In genomic region chr12:51240971-51241370, GRCh38 we compare ENCODE assay signal across 12 cellular contexts. TPM values are rescaled to one million over a fixed set of nuclear protein-coding genes. Genes with fewer than 3 reads are reported as not detected.
DNase-seq lines count a peak whose midpoint lies in the region; ATAC-seq and TF ChIP-seq lines count a peak whose summit lies in the region.
"Had no signal": no experiment of that assay in that cellular context is flagged by ENCODE, and none has a peak within 500 bp of the region (broad histone marks: within the 10 kb centered on the region; RNA-seq: fewer than 3 reads in every experiment).

No MANE protein-coding gene starts in this region.

- H3K4me3 ChIP-seq in DND-41 (ENCODE audit: low read depth in 1 of 2, low read length in 2 of 2): no peak overlapping the region
- H3K4me3 ChIP-seq in endodermal cell (ENCODE audit: low read length): no peak overlapping the region
- H3K4me3 ChIP-seq in osteoblast (ENCODE audit: insufficient read depth, low read length): no peak overlapping the region

- H3K27ac ChIP-seq in DND-41 (ENCODE audit: low read length) (no peak overlapping the region), endodermal cell (ENCODE audit: low read depth, low read length) (no peak overlapping the region), osteoblast (ENCODE audit: low read depth, low read length) (peak overlapping the region; percentile 45)

- H3K4me1 ChIP-seq in DND-41 (ENCODE audit: insufficient read depth, low read length) (peaks cover 31% of the 10 kb centered on the region), endodermal cell (ENCODE audit: control insufficient read depth, insufficient read depth, low read length) (no peaks in the 10 kb centered on the region), osteoblast (ENCODE audit: insufficient read depth, low read length) (peaks cover 32% of the 10 kb centered on the region)

- peaks cover 21% of the 10 kb centered on the region for H3K4me1 Mint-ChIP-seq in endodermal cell

- peaks cover 48% of the 10 kb centered on the region for H3K36me3 Mint-ChIP-seq in endodermal cell (ENCODE audit: low read depth)

- H3K9ac ChIP-seq in DND-41 (ENCODE audit: low read depth, low read length) (no peak overlapping the region), endodermal cell (ENCODE audit: extremely low read depth, low read length, poor library complexity, severe bottlenecking) (no peak overlapping the region)

- H3K79me2 ChIP-seq in DND-41 (ENCODE audit: insufficient read depth, low read length): peaks cover 28% of the 10 kb centered on the region
- H3K79me2 ChIP-seq in osteoblast (ENCODE audit: insufficient read depth, low read length): peaks cover 42% of the 10 kb centered on the region

- no peaks in the 10 kb centered on the region for H3K27me3 Mint-ChIP-seq in endodermal cell (ENCODE audit: insufficient read depth)

- TF ChIP-seq CTCF in DND-41 (IDR thresholded peaks at IDR 0.05; ENCODE audit: borderline replicate concordance, extremely low read depth, low read length, poor library complexity, severe bottlenecking) (no peak), endodermal cell (conservative IDR thresholded peaks at IDR 0.05) (no peak), osteoblast (IDR thresholded peaks at IDR 0.05; ENCODE audit: extremely low read depth, low read depth, low read length) (no peak)

- H3K27ac Mint-ChIP-seq in endodermal cell: peak overlapping the region; percentile 96

- H3K36me3 ChIP-seq in DND-41 (ENCODE audit: insufficient read depth, low read length): peaks cover 52% of the 10 kb centered on the region
- peaks cover 53% of the 10 kb centered on the region for H3K36me3 ChIP-seq in endodermal cell (ENCODE audit: control insufficient read depth, insufficient read depth, low read length)
- H3K36me3 ChIP-seq in osteoblast (ENCODE audit: insufficient read depth, low read length): peaks cover 51% of the 10 kb centered on the region

- no peak for DNase-seq in DND-41
- peak; percentile 80 for DNase-seq in RKO (ENCODE audit: low spot score)
- DNase-seq in endodermal cell: no peak
- peak; percentile 77 for DNase-seq in osteoblast (ENCODE audit: insufficient read length, low spot score, missing footprints)
- DNase-seq in hypothalamus (lab: John Stamatoyannopoulos, UW): no peak
- no peak for DNase-seq in NOMO-1 treated with DMSO at 0.1 percent for 48 hours (lab: John Stamatoyannopoulos, UW; ENCODE audit: unreplicated experiment)
- DNase-seq in NCI-H146 (lab: John Stamatoyannopoulos, UW): no peak
- DNase-seq in NCI-H1436 (lab: John Stamatoyannopoulos, UW): no peak
- DNase-seq: activated CD4-positive, alpha-beta T cell treated with anti-CD3 and anti-CD28 coated beads for 48 hours; NCI-H2029; Peyer's patch; stimulated activated CD4-positive, alpha-beta T cell treated with anti-CD3 and anti-CD28 coated beads, Interleukin-2, amount 100 ng/mL, for 48 hours had no signal

- H3K4me2 ChIP-seq in DND-41 (ENCODE audit: insufficient read depth, low read length): peak overlapping the region; percentile 98; the same call in 1 of the 2 replicates
- H3K4me2 ChIP-seq in osteoblast (ENCODE audit: insufficient read depth, low read length): peak overlapping the region; percentile 2

- H3K27me3 ChIP-seq in DND-41 (ENCODE audit: insufficient read depth, low read length, poor library complexity) (no peaks in the 10 kb centered on the region), endodermal cell (ENCODE audit: control insufficient read depth, insufficient read depth, low read length, poor library complexity, severe bottlenecking) (no peaks in the 10 kb centered on the region), osteoblast (ENCODE audit: insufficient read depth, low read length) (no peaks in the 10 kb centered on the region)
- H3K27me3 ChIP-seq: Peyer's patch had no signal

- H3K4me3 Mint-ChIP-seq in endodermal cell: no peak overlapping the region

- H3K9me3 ChIP-seq in DND-41 (ENCODE audit: insufficient read depth, low read length, severe bottlenecking): no peaks in the 10 kb centered on the region
- no peaks in the 10 kb centered on the region for H3K9me3 ChIP-seq in endodermal cell (ENCODE audit: control insufficient read depth, low read length)
- H3K9me3 ChIP-seq in osteoblast (ENCODE audit: low read depth, low read length): no peaks in the 10 kb centered on the region
- H3K9me3 ChIP-seq: Peyer's patch had no signal

- H3K9me3 Mint-ChIP-seq in endodermal cell: no peaks in the 10 kb centered on the region

- no peak overlapping the region for H2AFZ ChIP-seq in DND-41 (ENCODE audit: low read depth, low read length)
- no peak overlapping the region for H2AFZ ChIP-seq in osteoblast (ENCODE audit: low read length)

- H4K20me1 ChIP-seq in DND-41 (ENCODE audit: insufficient read depth, low read length) (peaks cover 14% of the 10 kb centered on the region), osteoblast (ENCODE audit: insufficient read depth, low read length) (peaks cover 6% of the 10 kb centered on the region)

- no peak for ATAC-seq in DND-41 (ENCODE audit: insufficient read depth, low read depth)

- WGBS in endodermal cell (ENCODE audit: insufficient coverage in 1 of 2, insufficient read length in 1 of 2), 2 experiments: 95 to 100% methylated on average over 1 to 2 of the region's 2 CpGs

RNA-seq across cellular contexts. Expression of gene DAZAP2, which starts 2.3 kb away (rescaled TPM):
- total RNA-seq in endodermal cell (10 to 100 TPM; 31.5 to 42.7 TPM), osteoblast (160 and 169 TPM in 2 replicates)
- polyA plus RNA-seq in endodermal cell (2013, experiment 1 of 2): 141 TPM
- 131 TPM for polyA plus RNA-seq in endodermal cell (2013, experiment 2 of 2)

RNA-seq across cellular contexts. Expression of gene POU6F1, which starts 23.1 kb away (rescaled TPM):
- total RNA-seq in endodermal cell: 10 to 100 TPM; 11.4 to 16.4 TPM
- 8.0 TPM for polyA plus RNA-seq in endodermal cell (2013, experiment 1 of 2)
- polyA plus RNA-seq in endodermal cell (2013, experiment 2 of 2): 5.8 TPM
- total RNA-seq in osteoblast: 6.8 and 7.6 TPM in 2 replicates

RNA-seq across cellular contexts. Expression of gene SMAGP, which starts 29.2 kb away (rescaled TPM):
- 10 to 100 TPM; 43.5 to 61.2 TPM for total RNA-seq in endodermal cell
- polyA plus RNA-seq in endodermal cell (2013, experiment 1 of 2): 8.6 TPM
- 10.3 TPM for polyA plus RNA-seq in endodermal cell (2013, experiment 2 of 2)
- 9.8 and 13.6 TPM in 2 replicates for total RNA-seq in osteoblast

Comparison
In these comparisons a context has a peak if more than half of its experiments do, and no peak if none do; other contexts are left out.
1. DNase-seq: peak in RKO (single experiment) and osteoblast (single experiment); none in DND-41 (single experiment), endodermal cell (single experiment), hypothalamus (0 of 51), NOMO-1 treated with DMSO at 0.1 percent for 48 hours (single experiment), NCI-H146 (single experiment) and NCI-H1436 (single experiment).